ENCODE assay signal across 20 cellular contexts in genomic region chr6:3393796-3394195, GRCh38.
DNase-seq lines count a peak whose midpoint lies in the region; ATAC-seq and TF ChIP-seq lines count a peak whose summit lies in the region.
"Had no signal": no experiment of that assay in that cellular context is flagged by ENCODE, and none has a peak within 500 bp of the region (broad histone marks: within the 10 kb centered on the region; RNA-seq: fewer than 3 reads in every experiment).

No MANE protein-coding gene starts in this region.

- TF ChIP-seq CTCF in dorsolateral prefrontal cortex (IDR thresholded peaks at IDR 0.05 in 54 of 56, conservative IDR thresholded peaks at IDR 0.05 in 2 of 56; ENCODE audit: low read depth in 1 of 56, partially characterized antibody in 56 of 56) = no peak

- DNase-seq in NCI-H2171 treated with DMSO at 0.1 percent for 48 hours (lab: John Stamatoyannopoulos, UW) (peak; percentile 29), NCI-H2171 (lab: John Stamatoyannopoulos, UW) (no peak), NCI-H748 treated with DMSO at 0.1 percent for 48 hours (lab: John Stamatoyannopoulos, UW) (peak; percentile 63), dorsolateral prefrontal cortex (no peak), NCI-H510A (lab: John Stamatoyannopoulos, UW) (no peak), NOMO-1 (lab: John Stamatoyannopoulos, UW; ENCODE audit: unreplicated experiment in 2 of 2) (no peak)
- DNase-seq in activated CD4-positive, alpha-beta T cell treated with anti-CD3 and anti-CD28 coated beads for 1 hour = no peak
- DNase-seq: 8988T; activated effector memory CD4-positive, alpha-beta T cell treated with Interleukin-2 at 50 U/mL for 16 hours; Caco-2; dermis blood vessel endothelial cell; EL; NCI-H526; PC-3; stimulated activated CD4-positive, alpha-beta T cell treated with anti-CD3 and anti-CD28 coated beads, Interleukin-4, amount 100 ng/mL, for 1 hour; transverse colon had no signal

- intact Hi-C loops in dorsolateral prefrontal cortex (cut with DNase I) = no loop called here

- H3K4me3 ChIP-seq in dorsolateral prefrontal cortex = no peak overlapping the region
- H3K4me3 ChIP-seq: lung, smooth muscle cell, transverse colon had no signal

- H3K27ac ChIP-seq in dorsolateral prefrontal cortex = peak overlapping the region in 38 of 59 donors; percentile 1 to 99 (median 94)
- H3K27ac ChIP-seq: VCaP had no signal

- ATAC-seq in GM19035 (IDR thresholded peaks at IDR 0.05; ENCODE audit: unreplicated experiment) = no peak
- ATAC-seq: PC-3 had no signal

- no peaks in the 10 kb centered on the region for H3K27me3 ChIP-seq in dorsolateral prefrontal cortex
- H3K27me3 ChIP-seq: transverse colon had no signal

Comparison
In these comparisons a context has a peak if more than half of its experiments do, and no peak if none do; other contexts are left out.
1. DNase-seq: peak in NCI-H2171 treated with DMSO at 0.1 percent for 48 hours (single experiment) and NCI-H748 treated with DMSO at 0.1 percent for 48 hours (single experiment); none in NCI-H2171 (single experiment), dorsolateral prefrontal cortex (0 of 10), activated CD4-positive, alpha-beta T cell treated with anti-CD3 and anti-CD28 coated beads for 1 hour (single experiment), NCI-H510A (single experiment) and NOMO-1 (0 of 2).